Comparison of ENCODE assay signal across 8 cellular contexts in the genomic region with DNA sequence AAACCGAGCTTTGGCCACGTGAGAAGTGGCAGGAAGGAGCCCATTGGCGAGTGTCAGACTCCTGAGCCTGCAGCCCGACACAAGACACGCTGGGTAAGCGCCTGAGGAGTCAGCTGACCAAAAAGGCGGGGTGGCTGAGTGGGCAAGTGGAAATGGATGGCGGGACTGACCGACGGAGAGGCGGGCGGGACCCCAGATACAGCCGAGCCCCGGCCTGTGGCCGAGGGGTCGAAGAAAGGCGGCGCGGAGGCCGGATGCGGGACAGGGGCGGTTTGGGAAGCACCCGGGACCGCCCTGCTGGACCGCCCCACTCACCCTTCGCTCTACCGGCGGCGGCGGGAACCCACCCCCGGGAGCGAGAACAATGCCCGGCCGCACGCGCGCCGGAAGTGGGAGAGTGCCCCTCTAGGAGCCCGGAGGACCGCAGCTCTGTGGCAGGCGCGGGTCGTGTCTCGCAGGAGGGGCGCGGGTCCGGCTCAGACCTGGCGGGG. TPM values are rescaled to one million over a fixed set of nuclear protein-coding genes. Genes with fewer than 3 reads are reported as not detected.
DNase-seq lines count a peak whose midpoint lies in the region; ATAC-seq and TF ChIP-seq lines count a peak whose summit lies in the region.

No MANE protein-coding gene starts in this region.

- peak; percentile 59 for TF ChIP-seq POLR2A in transverse colon (IDR thresholded peaks at IDR 0.05)

- TF ChIP-seq CTCF in foreskin keratinocyte (conservative IDR thresholded peaks at IDR 0.05) (no peak), transverse colon (IDR thresholded peaks at IDR 0.05) (peak in 1 of 5 experiments; percentile 4)

- peak overlapping the region; percentile 68 to 78 (median 71) for H3K4me3 ChIP-seq in transverse colon

- WGBS in transverse colon (ENCODE audit: low coverage in 1 of 2), 2 donors, result 3% methylated on average over 48 of the region's 48 CpGs; no CpG with 5 or more reads in 1 of the 2 donors

- no peaks in the 10 kb centered on the region for H3K9me3 ChIP-seq in transverse colon

- H3K27ac ChIP-seq in foreskin keratinocyte (no peak overlapping the region), transverse colon (peak overlapping the region; percentile 80 to 87 (median 86))

- H3K27me3 ChIP-seq in foreskin keratinocyte, result no peaks in the 10 kb centered on the region
- no peaks in the 10 kb centered on the region for H3K27me3 ChIP-seq in transverse colon

- peak; percentile 70 for DNase-seq in CD1c-positive myeloid dendritic cell (ENCODE audit: extremely low spot score)
- peak; percentile 48 for DNase-seq in NCI-H524 treated with DMSO at 0.1 percent for 48 hours (lab: John Stamatoyannopoulos, UW)
- DNase-seq in activated effector memory CD4-positive, alpha-beta T cell treated with anti-CD3 and anti-CD28 coated beads, Interleukin-2, amount 50 U/mL, for 16 hours, result peak; percentile 87
- DNase-seq in foreskin keratinocyte, result no peak
- peak; percentile 61 to 96 (median 78) for DNase-seq in posterior cingulate gyrus
- DNase-seq in transverse colon, result peak; percentile 80
- no peak for DNase-seq in SK-N-DZ (ENCODE audit: low spot score)

- intact Hi-C loops in posterior cingulate gyrus (cut with DNase I) (loop anchor here (1.0 kb wide), 1 partner anchor 26 kb away; a partner anchor contains a TSS), transverse colon (cut with DNase I; ENCODE audit: low total_unique reads) (no loop called here)

- ATAC-seq in GM21737 (IDR thresholded peaks at IDR 0.05; ENCODE audit: unreplicated experiment), result peak; percentile 82
- peak; percentile 81 for ATAC-seq in foreskin keratinocyte

- in situ Hi-C loops in transverse colon (cut with MboI; ENCODE audit: low pct_ligation_motif_present in 1 of 4, low pct_unique_long_range_greater_than_20kb in 1 of 4, low sequenced_read_pairs in 3 of 4), result no loop called here

- H3K4me1 ChIP-seq in foreskin keratinocyte (no peaks in the 10 kb centered on the region), transverse colon (peaks cover 0 to 7% (median 0%) of the 10 kb centered on the region in 4 donors)

- no peaks in the 10 kb centered on the region for H3K36me3 ChIP-seq in transverse colon

- no peak for TF ChIP-seq EP300 in transverse colon (IDR thresholded peaks at IDR 0.05; ENCODE audit: low read depth)

RNA-seq across cellular contexts. Expression of a gene that starts 22.8 kb away (rescaled TPM):
- total RNA-seq in foreskin keratinocyte (9.0 and 10.2 TPM in 2 replicates), transverse colon (10 to 100 TPM in 2 of 4 donors, 1 to 10 TPM in 2; 7.1 to 23.5 (median 11.0) TPM)
- 2.8 and 2.9 TPM in 2 replicates for polyA plus RNA-seq in foreskin keratinocyte
- polyA plus RNA-seq in SK-N-DZ (2014; cell fraction: cytosol; rRNA removed), result 10.4 and 13.2 TPM in 2 replicates
- 46.4 and 63.4 TPM in 2 replicates for polyA plus RNA-seq in SK-N-DZ (2014; cell fraction: nucleus; rRNA removed)

RNA-seq across cellular contexts. Expression of a gene that starts 26.4 kb away (rescaled TPM):
- total RNA-seq in foreskin keratinocyte (10.2 and 11.2 TPM in 2 replicates), transverse colon (10 to 100 TPM; 21.8 to 60.6 (median 32.0) TPM)
- 4.2 and 4.9 TPM in 2 replicates for polyA plus RNA-seq in foreskin keratinocyte
- 20.8 and 21.3 TPM in 2 replicates for polyA plus RNA-seq in SK-N-DZ (2014; cell fraction: cytosol; rRNA removed)
- polyA plus RNA-seq in SK-N-DZ (2014; cell fraction: nucleus; rRNA removed), result 18.5 and 59.4 TPM in 2 replicates

Comparison
In these comparisons a context has a peak if more than half of its experiments do, and no peak if none do; other contexts are left out.
1. DNase-seq: peak in CD1c-positive myeloid dendritic cell (single experiment), NCI-H524 treated with DMSO at 0.1 percent for 48 hours (single experiment), activated effector memory CD4-positive, alpha-beta T cell treated with anti-CD3 and anti-CD28 coated beads, Interleukin-2, amount 50 U/mL, for 16 hours (single experiment), posterior cingulate gyrus (10 of 10) and transverse colon (single experiment); none in foreskin keratinocyte (0 of 2) and SK-N-DZ (single experiment).